18 cellular contexts compared by ENCODE assay signal in the genomic region with DNA sequence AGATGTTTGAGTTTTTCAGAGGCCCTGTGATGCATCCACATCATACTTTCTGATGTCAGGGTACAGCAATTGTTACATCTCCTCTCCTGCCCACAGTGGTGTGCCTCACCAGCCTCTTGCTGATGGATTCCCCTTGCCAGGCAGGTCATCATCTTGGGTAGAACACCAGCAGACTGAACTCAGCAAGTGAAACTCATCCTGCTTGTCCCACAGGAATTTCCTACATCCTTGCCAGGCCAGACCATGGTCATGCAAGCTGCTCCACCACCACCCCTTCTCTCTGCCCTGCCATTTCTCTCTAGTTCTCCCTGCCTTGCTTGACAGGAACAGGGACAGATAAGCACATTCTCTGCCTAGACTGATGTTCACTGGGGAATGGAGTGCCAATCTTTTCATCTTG.
"Had no signal": no experiment of that assay in that cellular context is flagged by ENCODE, and none has a peak within 500 bp of the region (broad histone marks: within the 10 kb centered on the region; RNA-seq: fewer than 3 reads in every experiment).

No MANE protein-coding gene starts in this region.

- H3K4me3 Mint-ChIP-seq: activated CD8-positive, alpha-beta T cell treated with anti-CD3 and anti-CD28 coated beads for 36 hours; activated naive CD8-positive, alpha-beta T cell treated with anti-CD3 and anti-CD28 coated beads for 36 hours; endodermal cell; natural killer cell treated with Interleukin-12 subunit alpha and Interleukin-12 subunit beta and Interleukin-15 and Interleukin-18, amount 100 ng/mL, for 72 hours; stimulated activated memory B cell treated with anti-CD40 and anti-IgM and Interleukin-4, amounts not matched to agents 10 μg/mL and 1 μg/mL and 100 μg/mL, for 72 hours; WTC11 had no signal

- H3K9me3 Mint-ChIP-seq: activated naive CD8-positive, alpha-beta T cell treated with anti-CD3 and anti-CD28 coated beads for 36 hours; endodermal cell; natural killer cell treated with Interleukin-12 subunit alpha and Interleukin-12 subunit beta and Interleukin-15 and Interleukin-18, amount 100 ng/mL, for 72 hours; stimulated activated memory B cell treated with anti-CD40 and anti-IgM and Interleukin-4, amounts not matched to agents 10 μg/mL and 1 μg/mL and 100 μg/mL, for 72 hours; WTC11 had no signal

- H3K36me3 ChIP-seq: thyroid gland had no signal

- ATAC-seq: activated CD8-positive, alpha-beta T cell treated with anti-CD3 and anti-CD28 coated beads for 36 hours; natural killer cell treated with Interleukin-12 subunit alpha and Interleukin-12 subunit beta and Interleukin-15 and Interleukin-18, amount 100 ng/mL, for 72 hours; stimulated activated memory B cell treated with anti-CD40 and anti-IgM and Interleukin-4, amounts not matched to agents 10 μg/mL and 1 μg/mL and 100 μg/mL, for 72 hours; WTC11 had no signal

- H3K4me1 ChIP-seq: left ventricle myocardium inferior had no signal

- H3K4me3 ChIP-seq: dorsolateral prefrontal cortex, left ventricle myocardium inferior, thyroid gland had no signal

- H3K9me3 ChIP-seq: thyroid gland had no signal

- FAIRE-seq: bronchial epithelial cell, keratinocyte had no signal

- H3K27ac Mint-ChIP-seq: activated CD8-positive, alpha-beta T cell treated with anti-CD3 and anti-CD28 coated beads for 36 hours; activated naive CD8-positive, alpha-beta T cell treated with anti-CD3 and anti-CD28 coated beads for 36 hours; endodermal cell; natural killer cell treated with Interleukin-12 subunit alpha and Interleukin-12 subunit beta and Interleukin-15 and Interleukin-18, amount 100 ng/mL, for 72 hours; stimulated activated memory B cell treated with anti-CD40 and anti-IgM and Interleukin-4, amounts not matched to agents 10 μg/mL and 1 μg/mL and 100 μg/mL, for 72 hours; WTC11 had no signal

- H3K4me1 Mint-ChIP-seq: activated naive CD8-positive, alpha-beta T cell treated with anti-CD3 and anti-CD28 coated beads for 36 hours; stimulated activated memory B cell treated with anti-CD40 and anti-IgM and Interleukin-4, amounts not matched to agents 10 μg/mL and 1 μg/mL and 100 μg/mL, for 72 hours had no signal

- H3K27ac ChIP-seq: dorsolateral prefrontal cortex, left ventricle myocardium inferior, thyroid gland had no signal

- H3K27me3 Mint-ChIP-seq: activated CD8-positive, alpha-beta T cell treated with anti-CD3 and anti-CD28 coated beads for 36 hours; activated naive CD8-positive, alpha-beta T cell treated with anti-CD3 and anti-CD28 coated beads for 36 hours; natural killer cell treated with Interleukin-12 subunit alpha and Interleukin-12 subunit beta and Interleukin-15 and Interleukin-18, amount 100 ng/mL, for 72 hours; stimulated activated memory B cell treated with anti-CD40 and anti-IgM and Interleukin-4, amounts not matched to agents 10 μg/mL and 1 μg/mL and 100 μg/mL, for 72 hours had no signal

- DNase-seq: activated CD4-positive, alpha-beta T cell treated with anti-CD3 and anti-CD28 coated beads for 48 hours; activated CD8-positive, alpha-beta memory T cell treated with anti-CD3 and anti-CD28 coated beads, Interleukin-2, amount 50 U/mL, for 48 hours; activated CD8-positive, alpha-beta T cell treated with anti-CD3 and anti-CD28 coated beads for 36 hours; activated naive CD8-positive, alpha-beta T cell treated with anti-CD3 and anti-CD28 coated beads for 36 hours; anterior cingulate cortex; dorsolateral prefrontal cortex; endodermal cell; hippocampal formation; left ventricle myocardium inferior; mesenchymal stem cell; stimulated activated CD4-positive, alpha-beta T cell treated with anti-CD3 and anti-CD28 coated beads, Interleukin-2, amount 100 ng/mL, for 48 hours; T-helper 2 cell; thyroid gland had no signal

- H3K27me3 ChIP-seq: dorsolateral prefrontal cortex, thyroid gland had no signal

- H3K36me3 Mint-ChIP-seq: WTC11 had no signal
